In genomic region chr3:68931406-68932149, GRCh38 we compare ENCODE assay signal across 11 cellular contexts. TPM values are rescaled to one million over a fixed set of nuclear protein-coding genes. Genes with fewer than 3 reads are reported as not detected.
DNase-seq lines count a peak whose midpoint lies in the region; ATAC-seq and TF ChIP-seq lines count a peak whose summit lies in the region.
"Had no signal": no experiment of that assay in that cellular context is flagged by ENCODE, and none has a peak within 500 bp of the region (broad histone marks: within the 10 kb centered on the region; RNA-seq: fewer than 3 reads in every experiment).

No MANE protein-coding gene starts in this region.

- H3K4me3 ChIP-seq in H7 (ENCODE audit: insufficient read depth, low read depth, low read length): peak overlapping the region; percentile 67
- no peak overlapping the region for H3K4me3 ChIP-seq in RWPE2 (ENCODE audit: severe bottlenecking)
- H3K4me3 ChIP-seq in iPS-18a (ENCODE audit: low read length): peak overlapping the region; percentile 75
- peak overlapping the region; percentile 32 for H3K4me3 ChIP-seq in retinal pigment epithelial cell (ENCODE audit: low read length)

- H3K4me1 ChIP-seq in RWPE2 (ENCODE audit: insufficient read depth, poor library complexity, severe bottlenecking): no peaks in the 10 kb centered on the region
- no peaks in the 10 kb centered on the region for H3K4me1 ChIP-seq in iPS-18a (ENCODE audit: control insufficient read depth, low read depth, low read length)
- H3K4me1 ChIP-seq: Caco-2 had no signal

- H3K36me3 ChIP-seq in H7 (replicated peaks; ENCODE audit: control insufficient read depth, insufficient read depth, low read length): no peaks in the 10 kb centered on the region
- no peaks in the 10 kb centered on the region for H3K36me3 ChIP-seq in RWPE2 (ENCODE audit: low read depth)
- H3K36me3 ChIP-seq in iPS-18a (ENCODE audit: control insufficient read depth, low read depth, low read length): no peaks in the 10 kb centered on the region

- DNase-seq in H7: peak; percentile 51
- no peak for DNase-seq in RWPE2 (ENCODE audit: low spot score)
- no peak for DNase-seq in retinal pigment epithelial cell (ENCODE audit: low read depth)
- no peak for DNase-seq in HuH-7.5 (ENCODE audit: low spot score)
- DNase-seq: activated T-cell treated with anti-CD3 and anti-CD28 coated beads, Interleukin-2, amount 50 U/mL, for 4 hours; Caco-2; cerebellar nuclear complex had no signal

- H3K27ac ChIP-seq in RWPE2 (ENCODE audit: poor library complexity, severe bottlenecking) (no peak overlapping the region), iPS-18a (ENCODE audit: low read length) (no peak overlapping the region)

- ATAC-seq in RWPE2 (ENCODE audit: low read depth): peak; percentile 18; the same call in 1 of the 3 replicates
- no peak for ATAC-seq in HG03175 (IDR thresholded peaks at IDR 0.05; ENCODE audit: unreplicated experiment)
- no peak for ATAC-seq in GM18873 (IDR thresholded peaks at IDR 0.05; ENCODE audit: low FRiP score, unreplicated experiment)

- TF ChIP-seq CTCF in RWPE2 (IDR thresholded peaks at IDR 0.05; ENCODE audit: poor library complexity, severe bottlenecking): no peak
- no peak for TF ChIP-seq CTCF in retinal pigment epithelial cell (conservative IDR thresholded peaks at IDR 0.05; ENCODE audit: low read depth, low read length)

- no peaks in the 10 kb centered on the region for H3K9me3 ChIP-seq in RWPE2 (ENCODE audit: severe bottlenecking)
- H3K9me3 ChIP-seq in iPS-18a (ENCODE audit: control insufficient read depth, low read depth, low read length): no peaks in the 10 kb centered on the region
- H3K9me3 ChIP-seq: Caco-2 had no signal

- H3K27me3 ChIP-seq in H7 (ENCODE audit: control insufficient read depth, insufficient read depth, low read length) (peaks cover 34% of the 10 kb centered on the region), RWPE2 (ENCODE audit: insufficient read depth, poor library complexity, severe bottlenecking) (peaks cover 88% of the 10 kb centered on the region), iPS-18a (ENCODE audit: control insufficient read depth, insufficient read depth, low read length) (peaks cover 36% of the 10 kb centered on the region)

- peak overlapping the region; percentile 39 for H3K9ac ChIP-seq in iPS-18a (ENCODE audit: low read length)

RNA-seq across cellular contexts. Expression of gene TAFA4, which starts 0.8 kb away (rescaled TPM):
- 0.59 and 1.0 TPM in 2 replicates for total RNA-seq in H7 (2014; rRNA removed; shearing (Covaris generic))
- total RNA-seq: activated T-cell treated with anti-CD3 and anti-CD28 coated beads, Interleukin-2, amount 50 U/mL, for 4 hours; Caco-2; kidney epithelial cell had no signal
